10 cellular contexts compared by ENCODE assay signal in genomic region chr10:58023341-58024073, GRCh38.
DNase-seq lines count a peak whose midpoint lies in the region; ATAC-seq lines count a peak whose summit lies in the region.
"Had no signal": no experiment of that assay in that cellular context is flagged by ENCODE, and none has a peak within 500 bp of the region (broad histone marks: within the 10 kb centered on the region; RNA-seq: fewer than 3 reads in every experiment).

No MANE protein-coding gene starts in this region.

- no peaks in the 10 kb centered on the region for H3K27me3 Mint-ChIP-seq in activated CD4-positive, alpha-beta T cell treated with anti-CD3 and anti-CD28 coated beads, Interleukin-2, amount 10 ng/mL, durations not matched to agents 7 days and 5 days
- H3K27me3 Mint-ChIP-seq: activated naive CD8-positive, alpha-beta T cell treated with anti-CD3 and anti-CD28 coated beads, Interleukin-2, amount 50 U/mL, for 24 hours had no signal

- no peaks in the 10 kb centered on the region for H3K4me1 Mint-ChIP-seq in activated CD4-positive, alpha-beta T cell treated with anti-CD3 and anti-CD28 coated beads, Interleukin-2, amount 10 ng/mL, durations not matched to agents 7 days and 5 days

- no peak overlapping the region for H3K4me3 Mint-ChIP-seq in activated CD4-positive, alpha-beta T cell treated with anti-CD3 and anti-CD28 coated beads, Interleukin-2, amount 10 ng/mL, durations not matched to agents 7 days and 5 days
- H3K4me3 Mint-ChIP-seq: activated naive CD8-positive, alpha-beta T cell treated with anti-CD3 and anti-CD28 coated beads, Interleukin-2, amount 50 U/mL, for 24 hours had no signal

- H3K36me3 Mint-ChIP-seq in activated CD4-positive, alpha-beta T cell treated with anti-CD3 and anti-CD28 coated beads, Interleukin-2, amount 10 ng/mL, durations not matched to agents 7 days and 5 days (ENCODE audit: low read depth), result no peaks in the 10 kb centered on the region

- DNase-seq in EL (peak; percentile 90), HPDE6-E6E7 (ENCODE audit: extremely low spot score) (peak; percentile 67), brain pericyte (ENCODE audit: low read depth, low spot score) (peak; percentile 83), non-pigmented ciliary epithelial cell (ENCODE audit: low read depth) (peak; percentile 81), NCI-H2081 treated with DMSO at 0.1 percent for 48 hours (lab: John Stamatoyannopoulos, UW) (no peak)
- DNase-seq in activated CD4-positive, alpha-beta T cell treated with anti-CD3 and anti-CD28 coated beads, Interleukin-2, amount 10 ng/mL, durations not matched to agents 7 days and 5 days, result no peak
- DNase-seq: activated naive CD8-positive, alpha-beta T cell treated with anti-CD3 and anti-CD28 coated beads, Interleukin-2, amount 50 U/mL, for 24 hours; NCI-H1417 had no signal

- H3K27ac Mint-ChIP-seq in activated CD4-positive, alpha-beta T cell treated with anti-CD3 and anti-CD28 coated beads, Interleukin-2, amount 10 ng/mL, durations not matched to agents 7 days and 5 days, result no peak overlapping the region
- H3K27ac Mint-ChIP-seq: activated naive CD8-positive, alpha-beta T cell treated with anti-CD3 and anti-CD28 coated beads, Interleukin-2, amount 50 U/mL, for 24 hours had no signal

- POLR2A ChIA-PET in activated CD4-positive, alpha-beta T cell treated with anti-CD3 and anti-CD28 coated beads, Interleukin-2, amount 10 ng/mL, durations not matched to agents 7 days and 5 days (lab: Charles Lee), result no interaction called here

- H3K9me3 Mint-ChIP-seq in activated CD4-positive, alpha-beta T cell treated with anti-CD3 and anti-CD28 coated beads, Interleukin-2, amount 10 ng/mL, durations not matched to agents 7 days and 5 days, result peaks cover 6% of the 10 kb centered on the region

- CTCF ChIA-PET in activated CD4-positive, alpha-beta T cell treated with anti-CD3 and anti-CD28 coated beads, Interleukin-2, amount 10 ng/mL, durations not matched to agents 7 days and 5 days (lab: Charles Lee), result no interaction called here

- ATAC-seq in GM19328 (IDR thresholded peaks at IDR 0.05; ENCODE audit: unreplicated experiment), result no peak
- ATAC-seq in GM21423 (IDR thresholded peaks at IDR 0.05; ENCODE audit: unreplicated experiment), result no peak
- ATAC-seq: activated naive CD8-positive, alpha-beta T cell treated with anti-CD3 and anti-CD28 coated beads, Interleukin-2, amount 50 U/mL, for 24 hours had no signal

Comparison
In these comparisons a context has a peak if more than half of its experiments do, and no peak if none do; other contexts are left out.
1. DNase-seq: peak in EL (single experiment), HPDE6-E6E7 (single experiment), brain pericyte (single experiment) and non-pigmented ciliary epithelial cell (single experiment); none in activated CD4-positive, alpha-beta T cell treated with anti-CD3 and anti-CD28 coated beads, Interleukin-2, amount 10 ng/mL, durations not matched to agents 7 days and 5 days (single experiment) and NCI-H2081 treated with DMSO at 0.1 percent for 48 hours (single experiment).